In genomic region chr6:30555428-30556005, GRCh38 we compare ENCODE assay signal across 8 cellular contexts. TPM values are rescaled to one million over a fixed set of nuclear protein-coding genes. Genes with fewer than 3 reads are reported as not detected.
A peak's percentile ranks its signal among the peaks of the same experiment; 100 is the strongest.
DNase-seq lines count a peak whose midpoint lies in the region; FAIRE-seq and TF ChIP-seq lines count a peak whose summit lies in the region.

No MANE protein-coding gene starts in this region.

- DNase-seq in NCI-H82 (lab: John Stamatoyannopoulos, UW) (peak; percentile 58), NCI-H82 treated with DMSO at 0.1 percent for 48 hours (lab: John Stamatoyannopoulos, UW; ENCODE audit: unreplicated experiment) (no peak), NT2/D1 (ENCODE audit: low read depth, low spot score) (peak; percentile 27), bronchial epithelial cell (ENCODE audit: low read depth) (no peak), iris pigment epithelial cell (ENCODE audit: low read depth) (peak; percentile 45), GF-D8 (lab: John Stamatoyannopoulos, UW) (no peak), DMS153 treated with DMSO at 0.1 percent for 48 hours (lab: John Stamatoyannopoulos, UW; ENCODE audit: unreplicated experiment) (no peak)

- H3K27me3 ChIP-seq in NT2/D1 (ENCODE audit: insufficient read depth, insufficient read length) (no peaks in the 10 kb centered on the region), bronchial epithelial cell (ENCODE audit: control insufficient read depth, insufficient read depth, low read length) (no peaks in the 10 kb centered on the region), skeletal muscle tissue (ENCODE audit: control insufficient read depth in 3 of 3, insufficient read depth in 3 of 3, low read length in 3 of 3) (no peaks in the 10 kb centered on the region)

- TF ChIP-seq CTCF in bronchial epithelial cell (IDR thresholded peaks at IDR 0.05; ENCODE audit: insufficient read depth, low read length, severe bottlenecking), result no peak

- peak overlapping the region; percentile 93 for H3K27ac ChIP-seq in skeletal muscle tissue (ENCODE audit: low read depth, low read length)

- H3K36me3 ChIP-seq in NT2/D1 (ENCODE audit: insufficient read depth, insufficient read length, low read length) (peaks cover 49% of the 10 kb centered on the region), bronchial epithelial cell (ENCODE audit: control insufficient read depth, insufficient read depth, low read length) (peaks cover 16% of the 10 kb centered on the region), skeletal muscle tissue (ENCODE audit: control insufficient read depth in 3 of 3, insufficient read depth in 3 of 3, low read length in 3 of 3) (peaks cover 21 to 41% (median 38%) of the 10 kb centered on the region in 3 donors)

- H3K9me3 ChIP-seq in NT2/D1 (ENCODE audit: insufficient read depth, low read length) (no peaks in the 10 kb centered on the region), skeletal muscle tissue (ENCODE audit: control insufficient read depth in 3 of 3, low read length in 3 of 3) (no peaks in the 10 kb centered on the region)

- no peak for FAIRE-seq in bronchial epithelial cell (lab: Jason Lieb, UNC)

- H3K9ac ChIP-seq in NT2/D1 (ENCODE audit: insufficient read length, low read depth) (peak overlapping the region; percentile 70), skeletal muscle tissue (ENCODE audit: low read depth in 1 of 3, low read length in 3 of 3) (peak overlapping the region; percentile 84 to 96 (median 95))

- H3K4me1 ChIP-seq in NT2/D1 (ENCODE audit: insufficient read depth, insufficient read length) (no peaks in the 10 kb centered on the region), skeletal muscle tissue (ENCODE audit: control insufficient read depth in 3 of 3, insufficient read depth in 3 of 3, low read length in 3 of 3) (peaks cover 15 to 31% (median 19%) of the 10 kb centered on the region in 3 donors)

- peak overlapping the region; percentile 87 for H3K4me3 ChIP-seq in NT2/D1 (ENCODE audit: insufficient read length, low read depth)
- peak overlapping the region; percentile 95 for H3K4me3 ChIP-seq in bronchial epithelial cell (ENCODE audit: low read depth, low read length)
- H3K4me3 ChIP-seq in skeletal muscle tissue (ENCODE audit: low read length in 3 of 3), result peak overlapping the region; percentile 93 to 99 (median 99)

RNA-seq across cellular contexts. Expression of gene GNL1, which starts 0.8 kb away (rescaled TPM):
- total RNA-seq in bronchial epithelial cell (21.9 and 35.2 TPM in 2 replicates), skeletal muscle tissue (22.4 TPM)

RNA-seq across cellular contexts. Expression of gene PRR3, which starts 1.6 kb away (rescaled TPM):
- total RNA-seq in bronchial epithelial cell (1.9 and 2.1 TPM in 2 replicates), skeletal muscle tissue (3.7 TPM)

RNA-seq across cellular contexts. Expression of gene ABCF1, which starts 15.7 kb away (rescaled TPM):
- total RNA-seq in bronchial epithelial cell (31.9 and 35.1 TPM in 2 replicates), skeletal muscle tissue (21.9 TPM)

Comparison
In these comparisons a context has a peak if more than half of its experiments do, and no peak if none do; other contexts are left out.
1. DNase-seq: peak in NCI-H82 (single experiment), NT2/D1 (single experiment) and iris pigment epithelial cell (single experiment); none in NCI-H82 treated with DMSO at 0.1 percent for 48 hours (single experiment), bronchial epithelial cell (single experiment), GF-D8 (single experiment) and DMS153 treated with DMSO at 0.1 percent for 48 hours (single experiment).
2. Peak in every context shown above with its lines, with median percentiles within 50 percentile points of each other: H3K4me3 ChIP-seq.